8 cellular contexts compared by ENCODE assay signal in the genomic region with DNA sequence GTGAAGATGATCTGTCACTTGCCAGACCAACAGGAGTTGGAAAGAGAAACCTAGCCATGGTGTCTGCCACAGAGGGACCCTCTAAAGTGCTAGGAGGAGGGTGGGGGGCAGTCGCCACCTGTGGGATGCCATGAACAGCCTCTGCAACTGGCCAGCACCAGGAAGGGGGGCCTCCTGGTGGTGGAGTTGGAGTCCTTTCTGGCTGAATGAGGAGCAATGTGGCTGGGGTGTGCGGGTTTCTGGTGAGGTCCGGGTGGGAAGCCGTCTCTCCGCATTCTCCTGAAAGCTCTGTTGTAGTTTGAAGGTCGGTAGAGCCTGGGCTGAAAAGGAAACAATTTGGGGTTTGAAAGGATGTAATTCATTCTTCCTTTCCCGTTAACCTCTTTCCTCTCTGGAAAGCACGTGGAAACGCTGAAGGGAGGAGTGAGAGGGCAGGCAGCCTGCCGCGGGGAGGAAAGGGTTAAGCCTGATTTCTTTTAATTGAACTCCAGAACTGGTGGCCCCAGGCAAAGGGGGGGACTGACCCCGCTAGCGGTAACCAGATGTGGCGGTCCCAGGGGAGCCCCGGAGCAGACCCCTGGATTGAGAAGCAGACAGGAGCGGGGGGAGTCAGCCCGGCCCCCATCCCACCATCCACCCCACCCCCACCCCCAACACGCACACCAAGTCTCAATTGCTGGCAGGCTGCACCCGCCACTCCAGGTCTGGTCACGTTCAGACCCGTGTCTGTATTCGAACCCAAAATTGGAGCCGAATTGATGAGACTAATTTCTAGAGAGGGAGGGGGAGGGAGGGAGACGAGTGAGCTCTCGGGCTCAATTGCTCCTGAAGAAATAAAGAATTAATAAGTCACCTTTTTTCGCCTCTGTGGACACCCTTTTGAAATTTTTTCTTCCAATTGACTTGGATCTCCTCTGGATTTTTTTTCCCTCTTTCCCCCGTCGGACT. TPM values are rescaled to one million over a fixed set of nuclear protein-coding genes. Genes with fewer than 3 reads are reported as not detected.
A peak's percentile ranks its signal among the peaks of the same experiment; 100 is the strongest.
DNase-seq lines count a peak whose midpoint lies in the region; ATAC-seq and TF ChIP-seq lines count a peak whose summit lies in the region.

No MANE protein-coding gene starts in this region.

- intact Hi-C loops in activated naive CD4-positive, alpha-beta T cell treated with anti-CD3 and anti-CD28 coated beads for 36 hours (cut with micrococcal nuclease), result loop anchor here (2.0 kb wide), 1 partner anchor 181 kb away; no protein-coding TSS in a partner anchor
- intact Hi-C loops in left lung (cut with DNase I), result no loop called here
- intact Hi-C loops in transverse colon (cut with DNase I; ENCODE audit: low total_unique reads), result no loop called here

- 14 to 20% methylated on average over 10 to 28 of the region's 28 CpGs for WGBS in transverse colon (ENCODE audit: low coverage in 1 of 2), 2 donors

- H3K27me3 Mint-ChIP-seq in activated naive CD4-positive, alpha-beta T cell treated with anti-CD3 and anti-CD28 coated beads for 36 hours (ENCODE audit: low read depth), result peaks cover 11% of the 10 kb centered on the region

- H3K27me3 ChIP-seq in left lung (peaks cover 41 to 80% of the 10 kb centered on the region in 2 donors), transverse colon (peaks cover 91% of the 10 kb centered on the region)

- H3K4me3 Mint-ChIP-seq in activated naive CD4-positive, alpha-beta T cell treated with anti-CD3 and anti-CD28 coated beads for 36 hours, result peak overlapping the region; percentile 90

- H3K4me1 ChIP-seq in left lung (peaks cover 10 to 59% of the 10 kb centered on the region in 2 donors), transverse colon (peaks cover 4 to 34% (median 20%) of the 10 kb centered on the region in 4 donors)

- no peak overlapping the region for H3K27ac Mint-ChIP-seq in activated naive CD4-positive, alpha-beta T cell treated with anti-CD3 and anti-CD28 coated beads for 36 hours

- ATAC-seq in left lung, result no peak

- no peak for DNase-seq in activated naive CD4-positive, alpha-beta T cell treated with anti-CD3 and anti-CD28 coated beads for 36 hours
- DNase-seq in activated naive CD4-positive, alpha-beta T cell treated with Interleukin-2 at 50 U/mL for 16 hours, result no peak
- no peak for DNase-seq in astrocyte of the cerebellum (ENCODE audit: low read depth)
- DNase-seq in left lung, result peak in 1 of 2 donors; percentile 63
- no peak for DNase-seq in transverse colon
- no peak for DNase-seq in MV-4-11 (lab: John Stamatoyannopoulos, UW)
- no peak for DNase-seq in hippocampal formation (lab: John Stamatoyannopoulos, UW)
- DNase-seq in stimulated activated CD4-positive, alpha-beta T cell treated with anti-CD3 and anti-CD28 coated beads, Interleukin-15, amount 100 ng/mL, for 24 hours, result no peak

- H3K9me3 ChIP-seq in left lung (no peaks in the 10 kb centered on the region), transverse colon (no peaks in the 10 kb centered on the region)

- in situ Hi-C loops in astrocyte of the cerebellum (cut with HindIII; ENCODE audit: low sequenced_read_pairs) (no loop called here), transverse colon (cut with MboI; ENCODE audit: low pct_ligation_motif_present in 1 of 4, low pct_unique_long_range_greater_than_20kb in 1 of 4, low sequenced_read_pairs in 3 of 4) (no loop called here)

- H3K36me3 ChIP-seq in left lung (no peaks in the 10 kb centered on the region), transverse colon (no peaks in the 10 kb centered on the region)

- TF ChIP-seq POLR2A in transverse colon (IDR thresholded peaks at IDR 0.05), result no peak

- no peak for TF ChIP-seq EP300 in transverse colon (IDR thresholded peaks at IDR 0.05; ENCODE audit: low read depth)

- H3K27ac ChIP-seq in left lung (peak overlapping the region; percentile 90 to 99), transverse colon (peak overlapping the region in 3 of 4 donors; percentile 86 to 92 (median 87))

- H3K36me3 Mint-ChIP-seq in activated naive CD4-positive, alpha-beta T cell treated with anti-CD3 and anti-CD28 coated beads for 36 hours (ENCODE audit: low read depth), result peaks cover 18% of the 10 kb centered on the region

- H3K4me3 ChIP-seq in astrocyte of the cerebellum (ENCODE audit: low read depth, low read length) (peak overlapping the region; percentile 61), left lung (peak overlapping the region in 1 of 2 donors; percentile 77), transverse colon (peak overlapping the region in 3 of 4 donors; percentile 42 to 67 (median 53))

- TF ChIP-seq CTCF in astrocyte of the cerebellum (IDR thresholded peaks at IDR 0.05; ENCODE audit: low read depth, low read length, missing control alignments) (peak; percentile 39), left lung (IDR thresholded peaks at IDR 0.05) (no peak), transverse colon (IDR thresholded peaks at IDR 0.05) (peak in 1 of 5 experiments; percentile 7)

- H3K9me3 Mint-ChIP-seq in activated naive CD4-positive, alpha-beta T cell treated with anti-CD3 and anti-CD28 coated beads for 36 hours, result no peaks in the 10 kb centered on the region

- CTCF ChIA-PET in activated naive CD4-positive, alpha-beta T cell treated with anti-CD3 and anti-CD28 coated beads for 36 hours (lab: Charles Lee), result no interaction called here

- H3K4me1 Mint-ChIP-seq in activated naive CD4-positive, alpha-beta T cell treated with anti-CD3 and anti-CD28 coated beads for 36 hours (ENCODE audit: low read depth), result peaks cover 30% of the 10 kb centered on the region

RNA-seq across cellular contexts. Expression of gene FLI1, which starts 1.8 kb away (rescaled TPM):
- total RNA-seq in activated naive CD4-positive, alpha-beta T cell treated with anti-CD3 and anti-CD28 coated beads for 36 hours, result 10 to 100 TPM; 64.0 to 65.0 TPM
- 10 to 100 TPM; 27.4 to 53.8 TPM for total RNA-seq in left lung
- total RNA-seq in transverse colon, result 10 to 100 TPM in 1 of 4 donors, 1 to 10 TPM in 3; 7.5 to 19.1 (median 8.4) TPM
